In the genomic region with DNA sequence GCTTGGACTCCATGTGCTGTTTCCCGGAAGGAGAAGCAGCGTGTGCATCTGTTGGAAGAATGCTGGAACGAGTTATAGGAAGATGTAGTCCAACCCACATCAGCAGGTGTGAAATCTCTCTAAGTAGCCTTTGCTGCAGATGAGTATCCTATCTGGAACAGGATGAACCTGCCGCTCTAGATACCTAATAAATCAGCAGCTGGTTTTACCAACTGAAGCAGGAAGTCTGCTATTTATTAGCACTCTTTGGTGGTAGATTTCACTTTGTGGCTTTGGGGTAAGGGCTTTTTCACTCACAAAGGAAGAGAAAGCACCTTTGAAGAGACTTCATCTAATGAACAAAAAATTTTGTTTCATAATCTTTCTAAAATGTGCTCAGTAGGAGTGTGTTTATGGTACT, we compare ENCODE assay signal across 9 cellular contexts.
DNase-seq lines count a peak whose midpoint lies in the region; ATAC-seq, FAIRE-seq and TF ChIP-seq lines count a peak whose summit lies in the region.
"Had no signal": no experiment of that assay in that cellular context is flagged by ENCODE, and none has a peak within 500 bp of the region (broad histone marks: within the 10 kb centered on the region; RNA-seq: fewer than 3 reads in every experiment).

No MANE protein-coding gene starts in this region.

- H3K27me3 Mint-ChIP-seq in activated T-cell treated with anti-CD3 and anti-CD28 coated beads, Interleukin-2, amount 50 U/mL, for 4 hours (ENCODE audit: low read depth), result no peaks in the 10 kb centered on the region
- H3K27me3 Mint-ChIP-seq in stimulated activated naive B cell treated with anti-CD40 and anti-IgM and Interleukin-4, amounts not matched to agents 10 μg/mL and 1 μg/mL and 100 μg/mL, for 72 hours, result no peaks in the 10 kb centered on the region
- H3K27me3 Mint-ChIP-seq: B cell had no signal

- no peak for FAIRE-seq in frontal cortex (lab: Jason Lieb, UNC)

- H3K4me3 Mint-ChIP-seq in activated T-cell treated with anti-CD3 and anti-CD28 coated beads, Interleukin-2, amount 50 U/mL, for 4 hours, result no peak overlapping the region
- no peak overlapping the region for H3K4me3 Mint-ChIP-seq in stimulated activated naive B cell treated with anti-CD40 and anti-IgM and Interleukin-4, amounts not matched to agents 10 μg/mL and 1 μg/mL and 100 μg/mL, for 72 hours
- H3K4me3 Mint-ChIP-seq: B cell had no signal

- H3K4me1 Mint-ChIP-seq in activated T-cell treated with anti-CD3 and anti-CD28 coated beads, Interleukin-2, amount 50 U/mL, for 4 hours (ENCODE audit: low read depth), result peaks cover 54% of the 10 kb centered on the region
- H3K4me1 Mint-ChIP-seq in stimulated activated naive B cell treated with anti-CD40 and anti-IgM and Interleukin-4, amounts not matched to agents 10 μg/mL and 1 μg/mL and 100 μg/mL, for 72 hours, result peaks cover 0 to 11% of the 10 kb centered on the region in 2 donors

- peak; percentile 22 to 32 for ATAC-seq in activated T-cell treated with anti-CD3 and anti-CD28 coated beads, Interleukin-2, amount 50 U/mL, for 4 hours
- ATAC-seq in HG02798 (IDR thresholded peaks at IDR 0.05; ENCODE audit: poor library complexity, unreplicated experiment) (peak; percentile 86), SK-N-SH treated with all-trans-retinoic acid at 6 μM for 48 hours (no peak)
- peak; percentile 46 to 52 for ATAC-seq in stimulated activated naive B cell treated with anti-CD40 and anti-IgM and Interleukin-4, amounts not matched to agents 10 μg/mL and 1 μg/mL and 100 μg/mL, for 72 hours (replicated peaks)

- no peaks in the 10 kb centered on the region for H3K9me3 Mint-ChIP-seq in activated T-cell treated with anti-CD3 and anti-CD28 coated beads, Interleukin-2, amount 50 U/mL, for 4 hours
- no peaks in the 10 kb centered on the region for H3K9me3 Mint-ChIP-seq in stimulated activated naive B cell treated with anti-CD40 and anti-IgM and Interleukin-4, amounts not matched to agents 10 μg/mL and 1 μg/mL and 100 μg/mL, for 72 hours

- peak overlapping the region; percentile 42 for H3K27ac Mint-ChIP-seq in stimulated activated naive B cell treated with anti-CD40 and anti-IgM and Interleukin-4, amounts not matched to agents 10 μg/mL and 1 μg/mL and 100 μg/mL, for 72 hours
- H3K27ac Mint-ChIP-seq: B cell had no signal

- H3K36me3 Mint-ChIP-seq in activated T-cell treated with anti-CD3 and anti-CD28 coated beads, Interleukin-2, amount 50 U/mL, for 4 hours (ENCODE audit: insufficient read depth), result peaks cover 7% of the 10 kb centered on the region
- peaks cover 25 to 26% of the 10 kb centered on the region in 2 donors for H3K36me3 Mint-ChIP-seq in stimulated activated naive B cell treated with anti-CD40 and anti-IgM and Interleukin-4, amounts not matched to agents 10 μg/mL and 1 μg/mL and 100 μg/mL, for 72 hours

- no peak for DNase-seq in activated T-cell treated with anti-CD3 and anti-CD28 coated beads, Interleukin-2, amount 50 U/mL, for 4 hours
- no peak for DNase-seq in activated T-cell treated with anti-CD3 and anti-CD28 coated beads for 4 hours
- peak; percentile 95 for DNase-seq in NCI-H2107 treated with DMSO at 0.1 percent for 48 hours (lab: John Stamatoyannopoulos, UW; ENCODE audit: unreplicated experiment)
- DNase-seq in stimulated activated naive B cell treated with anti-CD40 and anti-IgM and Interleukin-4, amounts not matched to agents 10 μg/mL and 1 μg/mL and 100 μg/mL, for 72 hours, result no peak
- no peak for DNase-seq in frontal cortex (ENCODE audit: low spot score in 2 of 2)
- no peak for DNase-seq in NCI-H226

TF ChIP-seq in SK-N-SH treated with all-trans-retinoic acid at 6 μM for 48 hours, 23 proteins besides CTCF, POLR2A, EP300 and RAD21:
- no peak for TF ChIP-seq OSR1 (CRISPR knock-in tag; IDR thresholded peaks at IDR 0.05)
- no peak for TF ChIP-seq GLIS3 (CRISPR knock-in tag; IDR thresholded peaks at IDR 0.05)
- TF ChIP-seq, protein P1, sequence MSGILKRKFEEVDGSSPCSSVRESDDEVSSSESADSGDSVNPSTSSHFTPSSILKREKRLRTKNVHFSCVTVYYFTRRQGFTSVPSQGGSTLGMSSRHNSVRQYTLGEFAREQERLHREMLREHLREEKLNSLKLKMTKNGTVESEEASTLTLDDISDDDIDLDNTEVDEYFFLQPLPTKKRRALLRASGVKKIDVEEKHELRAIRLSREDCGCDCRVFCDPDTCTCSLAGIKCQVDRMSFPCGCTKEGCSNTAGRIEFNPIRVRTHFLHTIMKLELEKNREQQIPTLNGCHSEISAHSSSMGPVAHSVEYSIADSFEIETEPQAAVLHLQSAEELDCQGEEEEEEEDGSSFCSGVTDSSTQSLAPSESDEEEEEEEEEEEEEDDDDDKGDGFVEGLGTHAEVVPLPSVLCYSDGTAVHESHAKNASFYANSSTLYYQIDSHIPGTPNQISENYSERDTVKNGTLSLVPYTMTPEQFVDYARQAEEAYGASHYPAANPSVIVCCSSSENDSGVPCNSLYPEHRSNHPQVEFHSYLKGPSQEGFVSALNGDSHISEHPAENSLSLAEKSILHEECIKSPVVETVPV (CRISPR knock-in tag; IDR thresholded peaks at IDR 0.05), result no peak
- TF ChIP-seq ZC3H10 (CRISPR knock-in tag; IDR thresholded peaks at IDR 0.05), result no peak
- no peak for TF ChIP-seq RARB (CRISPR knock-in tag; IDR thresholded peaks at IDR 0.05)
- TF ChIP-seq TOX (CRISPR knock-in tag; IDR thresholded peaks at IDR 0.05; ENCODE audit: borderline replicate concordance), result no peak
- TF ChIP-seq ARNTL (CRISPR knock-in tag; IDR thresholded peaks at IDR 0.05; ENCODE audit: borderline replicate concordance, low read depth), result no peak
- TF ChIP-seq ESRRG (CRISPR knock-in tag; IDR thresholded peaks at IDR 0.05), result no peak
- no peak for TF ChIP-seq ZNF8 (CRISPR knock-in tag; IDR thresholded peaks at IDR 0.05)
- no peak for TF ChIP-seq PPARA (CRISPR knock-in tag; IDR thresholded peaks at IDR 0.05; ENCODE audit: borderline replicate concordance)
- no peak for TF ChIP-seq TCF4 (CRISPR knock-in tag; IDR thresholded peaks at IDR 0.05; ENCODE audit: borderline replicate concordance)
- TF ChIP-seq, protein P2, sequence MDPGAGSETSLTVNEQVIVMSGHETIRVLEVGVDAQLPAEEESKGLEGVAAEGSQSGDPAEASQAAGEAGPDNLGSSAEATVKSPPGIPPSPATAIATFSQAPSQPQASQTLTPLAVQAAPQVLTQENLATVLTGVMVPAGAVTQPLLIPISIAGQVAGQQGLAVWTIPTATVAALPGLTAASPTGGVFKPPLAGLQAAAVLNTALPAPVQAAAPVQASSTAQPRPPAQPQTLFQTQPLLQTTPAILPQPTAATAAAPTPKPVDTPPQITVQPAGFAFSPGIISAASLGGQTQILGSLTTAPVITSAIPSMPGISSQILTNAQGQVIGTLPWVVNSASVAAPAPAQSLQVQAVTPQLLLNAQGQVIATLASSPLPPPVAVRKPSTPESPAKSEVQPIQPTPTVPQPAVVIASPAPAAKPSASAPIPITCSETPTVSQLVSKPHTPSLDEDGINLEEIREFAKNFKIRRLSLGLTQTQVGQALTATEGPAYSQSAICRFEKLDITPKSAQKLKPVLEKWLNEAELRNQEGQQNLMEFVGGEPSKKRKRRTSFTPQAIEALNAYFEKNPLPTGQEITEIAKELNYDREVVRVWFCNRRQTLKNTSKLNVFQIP (CRISPR knock-in tag; IDR thresholded peaks at IDR 0.05; ENCODE audit: borderline replicate concordance, low read depth), result no peak
- TF ChIP-seq, protein P3, sequence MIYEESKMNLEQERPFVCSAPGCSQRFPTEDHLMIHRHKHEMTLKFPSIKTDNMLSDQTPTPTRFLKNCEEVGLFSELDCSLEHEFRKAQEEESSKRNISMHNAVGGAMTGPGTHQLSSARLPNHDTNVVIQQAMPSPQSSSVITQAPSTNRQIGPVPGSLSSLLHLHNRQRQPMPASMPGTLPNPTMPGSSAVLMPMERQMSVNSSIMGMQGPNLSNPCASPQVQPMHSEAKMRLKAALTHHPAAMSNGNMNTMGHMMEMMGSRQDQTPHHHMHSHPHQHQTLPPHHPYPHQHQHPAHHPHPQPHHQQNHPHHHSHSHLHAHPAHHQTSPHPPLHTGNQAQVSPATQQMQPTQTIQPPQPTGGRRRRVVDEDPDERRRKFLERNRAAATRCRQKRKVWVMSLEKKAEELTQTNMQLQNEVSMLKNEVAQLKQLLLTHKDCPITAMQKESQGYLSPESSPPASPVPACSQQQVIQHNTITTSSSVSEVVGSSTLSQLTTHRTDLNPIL (CRISPR knock-in tag; IDR thresholded peaks at IDR 0.05; ENCODE audit: low read depth), result no peak
- TF ChIP-seq SNAI2 (CRISPR knock-in tag; IDR thresholded peaks at IDR 0.05), result no peak
- no peak for TF ChIP-seq ZNF70 (CRISPR knock-in tag; IDR thresholded peaks at IDR 0.05)
- no peak for TF ChIP-seq CSDC2 (CRISPR knock-in tag; IDR thresholded peaks at IDR 0.05)
- no peak for TF ChIP-seq ZFP30 (CRISPR knock-in tag; IDR thresholded peaks at IDR 0.05)
- TF ChIP-seq ISL1 (CRISPR knock-in tag; IDR thresholded peaks at IDR 0.05), result no peak
- TF ChIP-seq, protein P4, sequence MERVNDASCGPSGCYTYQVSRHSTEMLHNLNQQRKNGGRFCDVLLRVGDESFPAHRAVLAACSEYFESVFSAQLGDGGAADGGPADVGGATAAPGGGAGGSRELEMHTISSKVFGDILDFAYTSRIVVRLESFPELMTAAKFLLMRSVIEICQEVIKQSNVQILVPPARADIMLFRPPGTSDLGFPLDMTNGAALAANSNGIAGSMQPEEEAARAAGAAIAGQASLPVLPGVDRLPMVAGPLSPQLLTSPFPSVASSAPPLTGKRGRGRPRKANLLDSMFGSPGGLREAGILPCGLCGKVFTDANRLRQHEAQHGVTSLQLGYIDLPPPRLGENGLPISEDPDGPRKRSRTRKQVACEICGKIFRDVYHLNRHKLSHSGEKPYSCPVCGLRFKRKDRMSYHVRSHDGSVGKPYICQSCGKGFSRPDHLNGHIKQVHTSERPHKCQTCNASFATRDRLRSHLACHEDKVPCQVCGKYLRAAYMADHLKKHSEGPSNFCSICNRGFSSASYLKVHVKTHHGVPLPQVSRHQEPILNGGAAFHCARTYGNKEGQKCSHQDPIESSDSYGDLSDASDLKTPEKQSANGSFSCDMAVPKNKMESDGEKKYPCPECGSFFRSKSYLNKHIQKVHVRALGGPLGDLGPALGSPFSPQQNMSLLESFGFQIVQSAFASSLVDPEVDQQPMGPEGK (CRISPR knock-in tag; IDR thresholded peaks at IDR 0.05; ENCODE audit: borderline replicate concordance), result no peak
- TF ChIP-seq BACH2 (CRISPR knock-in tag; IDR thresholded peaks at IDR 0.05; ENCODE audit: borderline replicate concordance), result no peak
